8 cellular contexts compared by ENCODE assay signal in the genomic region with DNA sequence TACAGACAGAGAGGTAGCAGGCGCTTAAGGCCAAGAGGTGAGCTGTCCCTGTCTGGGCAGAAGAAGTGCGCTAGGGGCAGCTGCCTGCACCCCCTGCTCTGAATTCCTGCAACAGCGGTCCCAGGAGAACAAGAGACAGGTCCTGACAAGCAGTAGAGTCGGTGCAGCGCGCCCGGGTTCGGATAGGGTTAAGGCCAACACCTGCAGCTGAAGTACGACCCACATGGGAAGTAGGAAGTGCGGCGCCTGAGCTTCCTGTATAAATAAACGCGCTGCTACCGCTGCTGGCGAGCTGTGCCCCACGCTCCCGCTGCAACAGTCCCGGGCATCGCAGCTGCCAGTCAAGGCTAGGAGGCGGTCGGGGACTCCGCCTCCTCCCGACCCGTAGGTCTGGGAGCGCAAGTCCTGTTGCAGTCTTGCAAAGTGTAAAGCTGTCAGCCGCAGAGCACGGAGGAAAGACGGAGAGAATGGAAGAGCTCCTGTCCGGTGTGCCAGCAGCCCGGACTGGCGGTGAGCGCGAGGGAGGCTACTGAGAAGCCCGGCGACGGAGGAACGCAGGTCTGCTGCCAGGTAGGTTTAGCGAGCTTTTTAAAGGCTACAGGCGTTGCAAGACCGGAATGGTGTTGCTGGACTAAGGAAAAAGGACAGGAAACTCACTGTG. TPM values are rescaled to one million over a fixed set of nuclear protein-coding genes. Genes with fewer than 3 reads are reported as not detected.
DNase-seq lines count a peak whose midpoint lies in the region; ATAC-seq and TF ChIP-seq lines count a peak whose summit lies in the region.

Gene RNF144B, plus strand, starts transcription at position 290 of the 661 bp plus-strand sequence. CDS start 12,185 bp downstream, outside the sequence.

- peak; percentile 94 for ATAC-seq in DND-41 (ENCODE audit: insufficient read depth, low read depth)

- no peak within 1 kb of the TSS for H2BK120ac ChIP-seq in H9 (ENCODE audit: low read depth, low read length, poor library complexity, severe bottlenecking)
- no peak within 1 kb of the TSS for H2BK120ac ChIP-seq in neuronal stem cell (ENCODE audit: low read depth, low read length)

- H3K4me3 ChIP-seq in DND-41 (ENCODE audit: low read depth in 1 of 2, low read length in 2 of 2), result peak within 1 kb of the TSS in 1 of 2 experiments; percentile 52; a peak in 2 of 4 replicates
- H3K4me3 ChIP-seq in MG63, result peak within 1 kb of the TSS; percentile 63
- peak within 1 kb of the TSS; percentile 47 to 74 for H3K4me3 ChIP-seq in neuronal stem cell (ENCODE audit: low read length in 2 of 2)

- H3K23ac ChIP-seq in H9 (ENCODE audit: insufficient read length, low read depth, low read length) (no peak within 1 kb of the TSS), neuronal stem cell (ENCODE audit: low read depth, low read length, poor library complexity) (no peak within 1 kb of the TSS)

- no peak within 1 kb of the TSS for H4K91ac ChIP-seq in H9 (ENCODE audit: insufficient read length, low read depth, low read length)
- no peak within 1 kb of the TSS for H4K91ac ChIP-seq in neuronal stem cell (ENCODE audit: low read depth, low read length, poor library complexity)

- no peaks in the 10 kb centered on the region for H3K79me2 ChIP-seq in DND-41 (ENCODE audit: insufficient read depth, low read length)
- H3K79me2 ChIP-seq in H9 (ENCODE audit: insufficient read depth, low read length), result no peaks in the 10 kb centered on the region

- peak within 1 kb of the TSS; percentile 84 to 87 for H3K4me3 Mint-ChIP-seq in H9

- H3K4ac ChIP-seq in H9 (ENCODE audit: low read depth, low read length), result no peak within 1 kb of the TSS
- H3K4ac ChIP-seq in neuronal stem cell (ENCODE audit: low read length), result no peak within 1 kb of the TSS

- H2BK12ac ChIP-seq in H9 (ENCODE audit: insufficient read length, low read depth, low read length) (no peak within 1 kb of the TSS), neuronal stem cell (ENCODE audit: low read length) (no peak within 1 kb of the TSS)

- H3K79me1 ChIP-seq in H9 (ENCODE audit: insufficient read depth, low read depth, low read length, poor library complexity, severe bottlenecking) (no peaks in the 10 kb centered on the region), neuronal stem cell (ENCODE audit: low read depth, low read length) (no peaks in the 10 kb centered on the region)

- H3K9me3 ChIP-seq in DND-41 (ENCODE audit: insufficient read depth, low read length, severe bottlenecking) (no peaks in the 10 kb centered on the region), H9 (ENCODE audit: control insufficient read depth, low read depth, low read length) (no peaks in the 10 kb centered on the region), MG63 (no peaks in the 10 kb centered on the region), neuronal stem cell (replicated peaks in 1 of 2; ENCODE audit: control insufficient read depth in 2 of 2, insufficient read depth in 1 of 2, low read depth in 1 of 2, low read length in 2 of 2) (no peaks in the 10 kb centered on the region)

- H3K27ac ChIP-seq in DND-41 (ENCODE audit: low read length) (no peak within 1 kb of the TSS), H9 (ENCODE audit: insufficient read length, low read depth, low read length) (no peak within 1 kb of the TSS), neuronal stem cell (replicated peaks; ENCODE audit: low read length) (no peak within 1 kb of the TSS)

- H2AFZ ChIP-seq in DND-41 (ENCODE audit: low read depth, low read length) (peak within 1 kb of the TSS; percentile 62), H9 (ENCODE audit: low read length) (peak within 1 kb of the TSS; percentile 10), neuronal stem cell (ENCODE audit: low read length) (peak within 1 kb of the TSS; percentile 92)

- H3K36me3 ChIP-seq in DND-41 (ENCODE audit: insufficient read depth, low read length) (no peaks in the 10 kb centered on the region), MG63 (no peaks in the 10 kb centered on the region), neuronal stem cell (replicated peaks in 1 of 2; ENCODE audit: control insufficient read depth in 2 of 2, insufficient read depth in 2 of 2, low read length in 2 of 2) (no peaks in the 10 kb centered on the region)

- WGBS in H9 (ENCODE audit: extremely low coverage, insufficient read length, low lambda C conversion rate), result no CpG with 5 or more reads among the region's 40 CpGs
- WGBS in neuronal stem cell (ENCODE audit: extremely low coverage in 2 of 2, insufficient read length in 2 of 2, insufficient replicate concordance in 1 of 2), 2 donors, result no CpG with 5 or more reads among the region's 40 CpGs

- H4K20me1 ChIP-seq in DND-41 (ENCODE audit: insufficient read depth, low read length) (no peaks in the 10 kb centered on the region), H9 (ENCODE audit: control insufficient read depth, insufficient read depth, insufficient read length) (no peaks in the 10 kb centered on the region)

- no peaks in the 10 kb centered on the region; a peak in 2 of 7 replicates for H3K36me3 Mint-ChIP-seq in H9 (ENCODE audit: insufficient read depth in 1 of 3, low read depth in 3 of 3)

- no peak within 1 kb of the TSS for H4K8ac ChIP-seq in H9 (replicated peaks; ENCODE audit: insufficient read length, low read depth, low read length)
- no peak within 1 kb of the TSS for H4K8ac ChIP-seq in neuronal stem cell (ENCODE audit: low read depth, low read length)

- no peak within 1 kb of the TSS for H3T11ph ChIP-seq in H9 (ENCODE audit: low read length)

- H3K9ac ChIP-seq in DND-41 (ENCODE audit: low read depth, low read length), result peak within 1 kb of the TSS; percentile 27; the same call in 1 of the 2 replicates
- H3K9ac ChIP-seq in H9 (ENCODE audit: extremely low read depth, insufficient read length, low read length), result peak within 1 kb of the TSS; percentile 16
- peak within 1 kb of the TSS; percentile 51 for H3K9ac ChIP-seq in neuronal stem cell (ENCODE audit: low read depth, low read length, poor library complexity)

- H3K14ac ChIP-seq in H9 (ENCODE audit: insufficient read depth, low read length), result 0 out of 2 replicates have a peak within 1 kb of the TSS, but pooled peaks have one; percentile 44
- no peak within 1 kb of the TSS for H3K14ac ChIP-seq in neuronal stem cell (ENCODE audit: low read length)

- H2BK20ac ChIP-seq in H9 (ENCODE audit: low read depth, low read length, poor library complexity, severe bottlenecking), result no peak within 1 kb of the TSS

- H4K5ac ChIP-seq in H9 (ENCODE audit: insufficient read length, low read depth, low read length), result no peak within 1 kb of the TSS

- H3K4me2 ChIP-seq in DND-41 (ENCODE audit: insufficient read depth, low read length), result peak within 1 kb of the TSS; percentile 71
- peak within 1 kb of the TSS; percentile 75 for H3K4me2 ChIP-seq in H9 (ENCODE audit: insufficient read depth, insufficient read length, low read length)
- H3K4me2 ChIP-seq in neuronal stem cell (ENCODE audit: insufficient read depth, low read length, poor library complexity, severe bottlenecking), result peak within 1 kb of the TSS; percentile 80

- H3K27me3 Mint-ChIP-seq in H9 (ENCODE audit: low read depth), result peaks cover 1% of the 10 kb centered on the region; the same call in 1 of the 2 replicates

- DNase-seq in DND-41 (peak; percentile 55), H9 (peak; percentile 94), MG63 (peak; percentile 83), SHP77 treated with DMSO at 0.1 percent for 48 hours (lab: John Stamatoyannopoulos, UW) (peak; percentile 86), foreskin melanocyte (peak; percentile 67), neuronal stem cell (ENCODE audit: low spot score) (peak; percentile 65)
- peak; percentile 16 to 53 (median 33) for DNase-seq in activated naive CD4-positive, alpha-beta T cell (lab: John Stamatoyannopoulos, UW)

- H3K4me1 ChIP-seq in DND-41 (ENCODE audit: insufficient read depth, low read length) (peaks cover 14% of the 10 kb centered on the region; the same call in 1 of the 2 replicates), H9 (ENCODE audit: insufficient read depth, low read length) (peaks cover 8% of the 10 kb centered on the region), neuronal stem cell (ENCODE audit: control insufficient read depth in 2 of 2, insufficient read depth in 1 of 2, low read depth in 1 of 2, low read length in 2 of 2) (peaks cover 0 to 5% of the 10 kb centered on the region in 2 donors)

- TF ChIP-seq CTCF in DND-41 (IDR thresholded peaks at IDR 0.05; ENCODE audit: borderline replicate concordance, extremely low read depth, low read length, poor library complexity, severe bottlenecking), result no peak
- TF ChIP-seq CTCF in H9 (conservative IDR thresholded peaks at IDR 0.05), result no peak
- no peak for TF ChIP-seq CTCF in subcutaneous adipose tissue (IDR thresholded peaks at IDR 0.05; ENCODE audit: low read depth)

- no peak within 1 kb of the TSS for H2BK5ac ChIP-seq in H9 (ENCODE audit: insufficient read length, low read length)
- H2BK5ac ChIP-seq in neuronal stem cell (ENCODE audit: low read length), result no peak within 1 kb of the TSS

- H3K18ac ChIP-seq in H9 (ENCODE audit: insufficient read length, low read depth, low read length) (no peak within 1 kb of the TSS), neuronal stem cell (ENCODE audit: low read length) (peak within 1 kb of the TSS; percentile 86)

- H3K27me3 ChIP-seq in DND-41 (ENCODE audit: insufficient read depth, low read length, poor library complexity), result peaks cover 25% of the 10 kb centered on the region
- H3K27me3 ChIP-seq in H9 (ENCODE audit: insufficient read depth, low read length), result no peaks in the 10 kb centered on the region
- H3K27me3 ChIP-seq in MG63, result no peaks in the 10 kb centered on the region
- peaks cover 0 to 47% (median 7%) of the 10 kb centered on the region in 3 experiments for H3K27me3 ChIP-seq in neuronal stem cell (ENCODE audit: control insufficient read depth in 3 of 3, insufficient read depth in 3 of 3, low read depth in 1 of 3, low read length in 3 of 3)

- H3K27ac Mint-ChIP-seq in H9, result peak within 1 kb of the TSS; percentile 65 to 91 (median 86); a peak in 5 of 7 replicates

- H3K23me2 ChIP-seq in H9 (ENCODE audit: insufficient read length, low read depth, low read length, poor library complexity, severe bottlenecking), result peaks cover 7% of the 10 kb centered on the region

- H3K9me3 Mint-ChIP-seq in H9, result no peaks in the 10 kb centered on the region

- H2AK5ac ChIP-seq in H9 (ENCODE audit: insufficient read length, low read length) (no peak within 1 kb of the TSS), neuronal stem cell (ENCODE audit: low read depth, low read length) (no peak within 1 kb of the TSS)

- H2BK15ac ChIP-seq in H9 (ENCODE audit: low read depth, low read length) (no peak within 1 kb of the TSS), neuronal stem cell (ENCODE audit: low read length) (no peak within 1 kb of the TSS)

- H3K4me1 Mint-ChIP-seq in H9, result peaks cover 32 to 35% of the 10 kb centered on the region in 2 experiments

- no peak within 1 kb of the TSS for H3K56ac ChIP-seq in H9 (ENCODE audit: insufficient read length, low read depth, low read length)

RNA-seq across cellular contexts. Expression of gene RNF144B, which starts in this region (rescaled TPM):
- total RNA-seq in H9 (2021) (2.3 and 2.4 TPM in 2 replicates), subcutaneous adipose tissue (10 to 100 TPM; 20.2 to 31.4 (median 23.8) TPM)
- 1.9 and 4.3 TPM in 2 replicates for total RNA-seq in MG63 (2014; rRNA removed; shearing (Covaris generic); ENCODE audit: low replicate concordance)
- 0.10 TPM for polyA plus RNA-seq in neuronal stem cell (2013, experiment 1 of 2)
- 0.11 TPM for polyA plus RNA-seq in neuronal stem cell (2013, experiment 2 of 2)

Comparison
In these comparisons a context has a peak if more than half of its experiments do, and no peak if none do; other contexts are left out.
1. DNase-seq: peak in every context shown above with its lines; median percentile 94 in H9; 86 in SHP77 treated with DMSO at 0.1 percent for 48 hours; 83 in MG63; 67 in foreskin melanocyte; 65 in neuronal stem cell; 55 in DND-41; 33 in activated naive CD4-positive, alpha-beta T cell.
2. H2AFZ ChIP-seq: peak in every context shown above with its lines; median percentile 92 in neuronal stem cell; 62 in DND-41; 10 in H9.